22 cellular contexts compared by ENCODE assay signal in the genomic region with DNA sequence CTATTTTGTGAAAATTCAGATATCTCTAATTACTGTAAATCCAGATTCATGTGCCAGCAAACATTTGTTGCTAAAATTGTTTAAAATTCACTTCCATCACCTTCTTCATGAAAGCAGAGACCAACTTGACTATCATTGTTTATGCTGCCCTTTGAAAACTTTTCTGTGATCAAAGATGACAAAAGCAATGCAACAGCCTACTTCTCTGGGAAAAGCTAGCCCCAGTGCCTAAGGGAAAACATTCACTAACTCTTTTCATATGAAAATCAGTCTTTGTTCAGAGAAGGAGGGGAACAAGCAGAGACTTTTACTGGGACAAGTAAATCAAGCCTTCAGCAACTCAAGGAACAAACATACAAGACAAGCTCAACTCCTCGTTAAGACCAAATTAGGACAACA.
A peak's percentile ranks its signal among the peaks of the same experiment; 100 is the strongest.
DNase-seq lines count a peak whose midpoint lies in the region; ATAC-seq and TF ChIP-seq lines count a peak whose summit lies in the region.
"Had no signal": no experiment of that assay in that cellular context is flagged by ENCODE, and none has a peak within 500 bp of the region (broad histone marks: within the 10 kb centered on the region; RNA-seq: fewer than 3 reads in every experiment).

No MANE protein-coding gene starts in this region.

- peak overlapping the region; percentile 20 for H2AFZ ChIP-seq in neuron (ENCODE audit: low read depth, low read length)

- no peaks in the 10 kb centered on the region for H3K27me3 ChIP-seq in neuron (ENCODE audit: insufficient read depth, low read length)
- H3K27me3 ChIP-seq: right lobe of liver had no signal

- peaks cover 12% of the 10 kb centered on the region for H3K36me3 Mint-ChIP-seq in WTC11
- H3K36me3 Mint-ChIP-seq: activated naive CD8-positive, alpha-beta T cell had no signal

- peak overlapping the region; percentile 99 for H3K27ac Mint-ChIP-seq in WTC11
- H3K27ac Mint-ChIP-seq: activated naive CD8-positive, alpha-beta T cell; activated T-cell treated with anti-CD3 and anti-CD28 coated beads, Interleukin-2, amount 50 U/mL, for 24 hours; naive thymus-derived CD4-positive, alpha-beta T cell; T-helper 17 cell had no signal

- POLR2A ChIA-PET in WTC11 (lab: Charles Lee): interaction anchor here (1.1 kb wide), 1 partner anchor 178 kb away, joined by 5 read pairs; a partner anchor contains a TSS

- H3K9me3 Mint-ChIP-seq in WTC11: peaks cover 12% of the 10 kb centered on the region

- peak overlapping the region; percentile 41 for H3K4me3 Mint-ChIP-seq in WTC11
- H3K4me3 Mint-ChIP-seq: activated naive CD8-positive, alpha-beta T cell; activated T-cell treated with anti-CD3 and anti-CD28 coated beads, Interleukin-2, amount 50 U/mL, for 24 hours; T-helper 17 cell had no signal

- H3K9me3 ChIP-seq in neuron (ENCODE audit: low read length): no peaks in the 10 kb centered on the region
- H3K9me3 ChIP-seq: right lobe of liver, thoracic aorta had no signal

- CTCF ChIA-PET in WTC11 (lab: Charles Lee): interaction anchor here (1.0 kb wide), 1 partner anchor 9 kb away, joined by 3 read pairs; no protein-coding TSS in a partner anchor

- DNase-seq in ELF-1 (ENCODE audit: low read depth, low spot score) (peak; percentile 81), WTC11 (ENCODE audit: low spot score) (no peak), globus pallidus (ENCODE audit: low spot score) (peak; percentile 58), HK-2 (ENCODE audit: unreplicated experiment) (no peak), GM13977 (ENCODE audit: low spot score) (no peak), NCI-H526 treated with DMSO at 0.1 percent for 48 hours (lab: John Stamatoyannopoulos, UW) (no peak), hepatic stellate cell (ENCODE audit: low spot score) (no peak)
- DNase-seq: activated CD4-positive, alpha-beta T cell treated with anti-CD3 and anti-CD28 coated beads for 48 hours; activated T-cell treated with anti-CD3 and anti-CD28 coated beads, Interleukin-2, amount 50 U/mL, for 24 hours; Calu3; central memory CD4-positive, alpha-beta T cell; glutamatergic neuron; NCI-H2107; NCI-H82; right lobe of liver; RPMI8226; T-helper 17 cell had no signal

- no peaks in the 10 kb centered on the region for H3K36me3 ChIP-seq in neuron (ENCODE audit: insufficient read depth, low read length)
- H3K36me3 ChIP-seq: right lobe of liver, thoracic aorta had no signal

- peak; percentile 89 for ATAC-seq in WTC11
- ATAC-seq: left lobe of liver; naive thymus-derived CD4-positive, alpha-beta T cell; T-helper 17 cell had no signal

- peaks cover 30% of the 10 kb centered on the region for H3K4me1 ChIP-seq in neuron (ENCODE audit: insufficient read depth, low read length)
- H3K4me1 ChIP-seq: right lobe of liver had no signal

- H3K4me1 Mint-ChIP-seq in WTC11: peaks cover 62% of the 10 kb centered on the region

- no peaks in the 10 kb centered on the region for H3K27me3 Mint-ChIP-seq in WTC11 (ENCODE audit: low read depth)

- TF ChIP-seq CTCF in WTC11 (IDR thresholded peaks at IDR 0.05) (no peak), GM13977 (IDR thresholded peaks at IDR 0.05; ENCODE audit: extremely low read depth, insufficient read depth, missing control alignments) (no peak)

- in situ Hi-C loops in GM13977 (cut with MboI; ENCODE audit: low pct_unique_long_range_greater_than_20kb, low sequenced_read_pairs, unreplicated experiment): no loop called here

- H3K4me3 ChIP-seq in neuron (ENCODE audit: low read length): peak overlapping the region; percentile 49
- H3K4me3 ChIP-seq: right lobe of liver, thoracic aorta had no signal

TF ChIP-seq in WTC11, 78 proteins besides CTCF, POLR2A, EP300 and RAD21:
- TF ChIP-seq, protein P1, sequence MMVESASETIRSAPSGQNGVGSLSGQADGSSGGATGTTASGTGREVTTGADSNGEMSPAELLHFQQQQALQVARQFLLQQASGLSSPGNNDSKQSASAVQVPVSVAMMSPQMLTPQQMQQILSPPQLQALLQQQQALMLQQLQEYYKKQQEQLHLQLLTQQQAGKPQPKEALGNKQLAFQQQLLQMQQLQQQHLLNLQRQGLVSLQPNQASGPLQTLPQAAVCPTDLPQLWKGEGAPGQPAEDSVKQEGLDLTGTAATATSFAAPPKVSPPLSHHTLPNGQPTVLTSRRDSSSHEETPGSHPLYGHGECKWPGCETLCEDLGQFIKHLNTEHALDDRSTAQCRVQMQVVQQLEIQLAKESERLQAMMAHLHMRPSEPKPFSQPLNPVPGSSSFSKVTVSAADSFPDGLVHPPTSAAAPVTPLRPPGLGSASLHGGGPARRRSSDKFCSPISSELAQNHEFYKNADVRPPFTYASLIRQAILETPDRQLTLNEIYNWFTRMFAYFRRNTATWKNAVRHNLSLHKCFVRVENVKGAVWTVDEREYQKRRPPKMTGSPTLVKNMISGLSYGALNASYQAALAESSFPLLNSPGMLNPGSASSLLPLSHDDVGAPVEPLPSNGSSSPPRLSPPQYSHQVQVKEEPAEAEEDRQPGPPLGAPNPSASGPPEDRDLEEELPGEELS (CRISPR knock-in tag; IDR thresholded peaks at IDR 0.05): peak; percentile 32; the same call in 1 of the 2 replicates
- TF ChIP-seq, protein P2, sequence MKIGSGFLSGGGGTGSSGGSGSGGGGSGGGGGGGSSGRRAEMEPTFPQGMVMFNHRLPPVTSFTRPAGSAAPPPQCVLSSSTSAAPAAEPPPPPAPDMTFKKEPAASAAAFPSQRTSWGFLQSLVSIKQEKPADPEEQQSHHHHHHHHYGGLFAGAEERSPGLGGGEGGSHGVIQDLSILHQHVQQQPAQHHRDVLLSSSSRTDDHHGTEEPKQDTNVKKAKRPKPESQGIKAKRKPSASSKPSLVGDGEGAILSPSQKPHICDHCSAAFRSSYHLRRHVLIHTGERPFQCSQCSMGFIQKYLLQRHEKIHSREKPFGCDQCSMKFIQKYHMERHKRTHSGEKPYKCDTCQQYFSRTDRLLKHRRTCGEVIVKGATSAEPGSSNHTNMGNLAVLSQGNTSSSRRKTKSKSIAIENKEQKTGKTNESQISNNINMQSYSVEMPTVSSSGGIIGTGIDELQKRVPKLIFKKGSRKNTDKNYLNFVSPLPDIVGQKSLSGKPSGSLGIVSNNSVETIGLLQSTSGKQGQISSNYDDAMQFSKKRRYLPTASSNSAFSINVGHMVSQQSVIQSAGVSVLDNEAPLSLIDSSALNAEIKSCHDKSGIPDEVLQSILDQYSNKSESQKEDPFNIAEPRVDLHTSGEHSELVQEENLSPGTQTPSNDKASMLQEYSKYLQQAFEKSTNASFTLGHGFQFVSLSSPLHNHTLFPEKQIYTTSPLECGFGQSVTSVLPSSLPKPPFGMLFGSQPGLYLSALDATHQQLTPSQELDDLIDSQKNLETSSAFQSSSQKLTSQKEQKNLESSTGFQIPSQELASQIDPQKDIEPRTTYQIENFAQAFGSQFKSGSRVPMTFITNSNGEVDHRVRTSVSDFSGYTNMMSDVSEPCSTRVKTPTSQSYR (CRISPR knock-in tag; IDR thresholded peaks at IDR 0.05): no peak
- 0 out of 2 replicates have a peak, but pooled peaks have one; percentile 18 for TF ChIP-seq TEAD1 (CRISPR knock-in tag; IDR thresholded peaks at IDR 0.05)

Comparison
In these comparisons a context has a peak if more than half of its experiments do, and no peak if none do; other contexts are left out.
1. DNase-seq: peak in ELF-1 (single experiment) and globus pallidus (single experiment); none in WTC11 (single experiment), HK-2 (single experiment), GM13977 (single experiment), NCI-H526 treated with DMSO at 0.1 percent for 48 hours (single experiment) and hepatic stellate cell (single experiment).